ENCODE assay signal across 26 cellular contexts in genomic region chr3:81274671-81275070, GRCh38.
"Had no signal": no experiment of that assay in that cellular context is flagged by ENCODE, and none has a peak within 500 bp of the region (broad histone marks: within the 10 kb centered on the region; RNA-seq: fewer than 3 reads in every experiment).

No MANE protein-coding gene starts in this region.

- ATAC-seq: foreskin keratinocyte; left cardiac atrium; lower lobe of right lung; natural killer cell treated with Interleukin-12 subunit alpha and Interleukin-12 subunit beta and Interleukin-15 and Interleukin-18, amount 100 ng/mL, for 72 hours; pancreas; sciatic nerve; stimulated activated memory B cell treated with anti-CD40 and anti-IgM and Interleukin-4, amounts not matched to agents 10 μg/mL and 1 μg/mL and 100 μg/mL, for 72 hours; upper lobe of right lung had no signal

- H3K4me1 ChIP-seq: esophagus muscularis mucosa, left ventricle myocardium inferior, lower lobe of right lung, neural progenitor cell, spleen, testis, tibial nerve, upper lobe of right lung, vagina had no signal

- H3K4me3 ChIP-seq: esophagus muscularis mucosa, left ventricle myocardium inferior, lower lobe of right lung, neural progenitor cell, pancreas, spleen, testis, tibial nerve, upper lobe of right lung, vagina had no signal

- H3K4me3 Mint-ChIP-seq: immature natural killer cell; memory B cell; natural killer cell treated with Interleukin-12 subunit alpha and Interleukin-12 subunit beta and Interleukin-15 and Interleukin-18, amount 100 ng/mL, for 72 hours; neural progenitor cell; stimulated activated memory B cell treated with anti-CD40 and anti-IgM and Interleukin-4, amounts not matched to agents 10 μg/mL and 1 μg/mL and 100 μg/mL, for 72 hours; stimulated activated naive CD8-positive, alpha-beta T cell treated with anti-CD3 and anti-CD28 coated beads, Interleukin-15, Interleukin-2, amounts not matched to agents 100 ng/mL and 50 ng/mL, for 24 hours had no signal

- H3K9me3 Mint-ChIP-seq: memory B cell; neural progenitor cell; stimulated activated memory B cell treated with anti-CD40 and anti-IgM and Interleukin-4, amounts not matched to agents 10 μg/mL and 1 μg/mL and 100 μg/mL, for 72 hours; stimulated activated naive CD8-positive, alpha-beta T cell treated with anti-CD3 and anti-CD28 coated beads, Interleukin-15, Interleukin-2, amounts not matched to agents 100 ng/mL and 50 ng/mL, for 24 hours had no signal

- H3K4me1 Mint-ChIP-seq: immature natural killer cell; memory B cell; stimulated activated memory B cell treated with anti-CD40 and anti-IgM and Interleukin-4, amounts not matched to agents 10 μg/mL and 1 μg/mL and 100 μg/mL, for 72 hours had no signal

- H3K36me3 Mint-ChIP-seq: immature natural killer cell; memory B cell; natural killer cell treated with Interleukin-12 subunit alpha and Interleukin-12 subunit beta and Interleukin-15 and Interleukin-18, amount 100 ng/mL, for 72 hours; neural progenitor cell; stimulated activated memory B cell treated with anti-CD40 and anti-IgM and Interleukin-4, amounts not matched to agents 10 μg/mL and 1 μg/mL and 100 μg/mL, for 72 hours had no signal

- H3K9me3 ChIP-seq: esophagus muscularis mucosa, left ventricle myocardium inferior, lower lobe of right lung, testis, tibial nerve, upper lobe of right lung, vagina had no signal

- H3K4me2 ChIP-seq: neural progenitor cell had no signal

- DNase-seq: effector memory CD4-positive, alpha-beta T cell; foreskin keratinocyte; immature natural killer cell; kidney; left cardiac atrium; left ventricle myocardium inferior; lower lobe of right lung; midbrain; nucleus accumbens; pancreas; spleen; stimulated activated CD4-positive, alpha-beta T cell treated with anti-CD3 and anti-CD28 coated beads, Interleukin-15, amount 100 ng/mL, for 24 hours; stimulated activated CD4-positive, alpha-beta T cell treated with anti-CD3 and anti-CD28 coated beads, Interleukin-1b, Interleukin-23, amount 100 ng/mL, for 48 hours; stimulated activated CD4-positive, alpha-beta T cell treated with anti-CD3 and anti-CD28 coated beads, Interleukin-4, amount 100 ng/mL, for 24 hours; testis; upper lobe of right lung had no signal

- FAIRE-seq: kidney, pancreas had no signal

- H3K27ac ChIP-seq: epithelial cell of prostate, esophagus muscularis mucosa, foreskin keratinocyte, left ventricle myocardium inferior, lower lobe of right lung, neural progenitor cell, pancreas, spleen, testis, tibial nerve, upper lobe of right lung, vagina had no signal

- H3K27me3 Mint-ChIP-seq: memory B cell; natural killer cell treated with Interleukin-12 subunit alpha and Interleukin-12 subunit beta and Interleukin-15 and Interleukin-18, amount 100 ng/mL, for 72 hours; stimulated activated memory B cell treated with anti-CD40 and anti-IgM and Interleukin-4, amounts not matched to agents 10 μg/mL and 1 μg/mL and 100 μg/mL, for 72 hours; stimulated activated naive CD8-positive, alpha-beta T cell treated with anti-CD3 and anti-CD28 coated beads, Interleukin-15, Interleukin-2, amounts not matched to agents 100 ng/mL and 50 ng/mL, for 24 hours had no signal
